Comparison of ENCODE assay signal across 15 cellular contexts in genomic region chr21:45748593-45748992, GRCh38.
A peak's percentile ranks its signal among the peaks of the same experiment; 100 is the strongest.
DNase-seq lines count a peak whose midpoint lies in the region; ATAC-seq, FAIRE-seq and TF ChIP-seq lines count a peak whose summit lies in the region.
"Had no signal": no experiment of that assay in that cellular context is flagged by ENCODE, and none has a peak within 500 bp of the region (broad histone marks: within the 10 kb centered on the region; RNA-seq: fewer than 3 reads in every experiment).

No MANE protein-coding gene starts in this region.

- H3K4me2 ChIP-seq in HepG2 (ENCODE audit: low read depth, low read length), result no peak overlapping the region

- no peak overlapping the region for H3K4me3 ChIP-seq in HEK293 (ENCODE audit: low read depth, low read length)
- no peak overlapping the region for H3K4me3 ChIP-seq in HepG2 (replicated peaks in 1 of 3; ENCODE audit: insufficient read depth in 1 of 3, low read depth in 2 of 3, low read length in 3 of 3)
- H3K4me3 ChIP-seq: BLaER1 treated with 17β-estradiol and CSF1 and Interleukin-3, amounts not matched to agents 10 nM and 100 nM; GM12878; SK-N-MC had no signal

- TF ChIP-seq EP300 in HepG2 (IDR thresholded peaks at IDR 0.05; ENCODE audit: low read depth in 2 of 2, low read length in 2 of 2) (no peak), HepG2 (CRISPR knock-in tag; IDR thresholded peaks at IDR 0.05; ENCODE audit: borderline replicate concordance) (no peak)

- H3K4me1 ChIP-seq in HEK293 (ENCODE audit: control insufficient read depth, insufficient read depth, low read length) (peaks cover 5% of the 10 kb centered on the region; the same call in 1 of the 2 replicates), HepG2 (ENCODE audit: insufficient read depth, low read length) (no peaks in the 10 kb centered on the region)

- TF ChIP-seq POLR2A in HepG2 (IDR thresholded peaks at IDR 0.05; ENCODE audit: insufficient read depth in 1 of 2, low read depth in 2 of 2, low read length in 2 of 2), result no peak

- no peak overlapping the region for H3K9ac ChIP-seq in HepG2 (ENCODE audit: insufficient read depth, low read depth, low read length)
- H3K9ac ChIP-seq: BLaER1 treated with 17β-estradiol and CSF1 and Interleukin-3, amounts not matched to agents 10 nM and 100 nM had no signal

- H3K27me3 ChIP-seq in HepG2 (ENCODE audit: control insufficient read depth in 1 of 2, insufficient read depth in 2 of 2, low read length in 2 of 2), result no peaks in the 10 kb centered on the region
- H3K27me3 ChIP-seq: BLaER1 treated with 17β-estradiol and CSF1 and Interleukin-3, amounts not matched to agents 10 nM and 100 nM had no signal

- H3K9me3 ChIP-seq in HEK293 (ENCODE audit: control insufficient read depth, insufficient read depth, low read depth, low read length), result no peaks in the 10 kb centered on the region
- no peaks in the 10 kb centered on the region for H3K9me3 ChIP-seq in HepG2 (ENCODE audit: low read length)

- no peak overlapping the region for H2AFZ ChIP-seq in HepG2 (ENCODE audit: low read length)

- no peak for FAIRE-seq in HepG2 (lab: Jason Lieb, UNC)
- FAIRE-seq: GM12878, GM18507 had no signal

- POLR2A ChIA-PET in HEK293 (lab: Yijun Ruan, JAX), result no interaction called here
- POLR2A ChIA-PET in RWPE1 (lab: Yijun Ruan, JAX; ENCODE audit: low non-redundant PET), result no interaction called here
- POLR2A ChIA-PET in HepG2 (lab: Yijun Ruan, JAX), result no interaction called here

- intact Hi-C loops in HepG2 (cut with micrococcal nuclease; ENCODE audit: unreplicated experiment), result no loop called here

- DNase-seq in RWPE1 (ENCODE audit: low spot score) (no peak), HepG2 (ENCODE audit: low spot score) (no peak), NCI-H146 treated with DMSO at 0.1 percent for 48 hours (lab: John Stamatoyannopoulos, UW; ENCODE audit: unreplicated experiment) (no peak), GOT3 (lab: John Stamatoyannopoulos, UW) (no peak)
- DNase-seq: H9, MV-4-11, NCI-H1417 treated with DMSO at 0.1 percent for 48 hours, NCI-H82 had no signal

- in situ Hi-C loops in HepG2 (cut with HindIII; ENCODE audit: extremely low pct_ligation_motif_present, low pct_unique_long_range_greater_than_20kb), result no loop called here

- H3K79me2 ChIP-seq in HepG2 (ENCODE audit: insufficient read depth, low read length), result no peaks in the 10 kb centered on the region

- no peak for TF ChIP-seq CTCF in C4-2B (conservative IDR thresholded peaks at IDR 0.05)
- no peak for TF ChIP-seq CTCF in HEK293 (tag by site-specific recombination; IDR thresholded peaks at IDR 0.05)
- no peak for TF ChIP-seq CTCF in RWPE1 (conservative IDR thresholded peaks at IDR 0.05; ENCODE audit: low read depth)
- TF ChIP-seq CTCF in HepG2 (CRISPR knock-in tag; IDR thresholded peaks at IDR 0.05), result no peak

- ATAC-seq in HepG2 (no peak; the same call in 2 of the 3 replicates), GM18517 (IDR thresholded peaks at IDR 0.05; ENCODE audit: unreplicated experiment) (no peak)
- ATAC-seq: GM12878 had no signal

- no peaks in the 10 kb centered on the region for H4K20me1 ChIP-seq in HepG2 (ENCODE audit: insufficient read depth, low read length)

- no peaks in the 10 kb centered on the region for H3K36me3 ChIP-seq in HEK293 (ENCODE audit: control insufficient read depth in 2 of 2, insufficient read depth in 1 of 2, low read length in 2 of 2)
- H3K36me3 ChIP-seq in HepG2 (replicated peaks in 1 of 2; ENCODE audit: control insufficient read depth in 1 of 2, insufficient read depth in 2 of 2, low read length in 2 of 2), result no peaks in the 10 kb centered on the region

- BruUV-seq in HepG2 (replicated peaks; lab: Mats Ljungman, UMichigan), result no TSS peak

- 0% methylated on average over 3 of the region's 7 CpGs for WGBS in HepG2 (ENCODE audit: low lambda C conversion rate)

- TF ChIP-seq RAD21 in HepG2 (CRISPR knock-in tag; IDR thresholded peaks at IDR 0.05), result no peak

- H3K27ac ChIP-seq in C4-2B (peak overlapping the region; percentile 81), HEK293 (ENCODE audit: extremely low read depth, low read depth, low read length) (no peak overlapping the region), RWPE1 (peak overlapping the region; percentile 74), HepG2 (ENCODE audit: extremely low read length, insufficient read depth, low read length) (no peak overlapping the region)
- H3K27ac ChIP-seq: BLaER1 treated with 17β-estradiol and CSF1 and Interleukin-3, amounts not matched to agents 10 nM and 100 nM; SK-N-MC had no signal

- CTCF ChIA-PET in HEK293 (lab: Yijun Ruan, JAX) (interaction anchor here (0.6 to 1.3 kb wide), 3 partner anchors 193 to 908 kb away, joined by 3 to 4 read pairs (median 3); no protein-coding TSS in a partner anchor), RWPE1 (lab: Yijun Ruan, JAX) (interaction anchor here (0.7 to 0.9 kb wide), 2 partner anchors 12 to 15 kb away, joined by 4 read pairs; no protein-coding TSS in a partner anchor), HepG2 (lab: Yijun Ruan, JAX; ENCODE audit: low intra/inter-chr PET ratio, low total read pairs) (no interaction called here)

TF ChIP-seq in HEK293, 187 proteins besides CTCF, POLR2A, EP300 and RAD21:
- TF ChIP-seq ZNF610 (tag by site-specific recombination; IDR thresholded peaks at IDR 0.05; ENCODE audit: borderline replicate concordance) (no peak), ZIC2 (tag by site-specific recombination; IDR thresholded peaks at IDR 0.05) (peak; percentile 28; the same call in 1 of the 2 replicates)

TF ChIP-seq in HepG2, 621 proteins besides CTCF, POLR2A, EP300 and RAD21:
- TF ChIP-seq ONECUT2 (CRISPR knock-in tag; IDR thresholded peaks at IDR 0.05), result no peak
- 0 out of 2 replicates have a peak, but pooled peaks have one; percentile 20 for TF ChIP-seq USF2 (IDR thresholded peaks at IDR 0.05; ENCODE audit: low read depth, low read length)
- no peak; the same call in 1 of the 2 replicates for TF ChIP-seq USF2 (CRISPR knock-in tag; IDR thresholded peaks at IDR 0.05; ENCODE audit: borderline replicate concordance)

Comparison
In these comparisons a context has a peak if more than half of its experiments do, and no peak if none do; other contexts are left out.
1. H3K27ac ChIP-seq: peak in C4-2B (single experiment) and RWPE1 (single experiment); none in HEK293 (single experiment) and HepG2 (single experiment).